ENCODE assay signal across 8 cellular contexts in the genomic region with DNA sequence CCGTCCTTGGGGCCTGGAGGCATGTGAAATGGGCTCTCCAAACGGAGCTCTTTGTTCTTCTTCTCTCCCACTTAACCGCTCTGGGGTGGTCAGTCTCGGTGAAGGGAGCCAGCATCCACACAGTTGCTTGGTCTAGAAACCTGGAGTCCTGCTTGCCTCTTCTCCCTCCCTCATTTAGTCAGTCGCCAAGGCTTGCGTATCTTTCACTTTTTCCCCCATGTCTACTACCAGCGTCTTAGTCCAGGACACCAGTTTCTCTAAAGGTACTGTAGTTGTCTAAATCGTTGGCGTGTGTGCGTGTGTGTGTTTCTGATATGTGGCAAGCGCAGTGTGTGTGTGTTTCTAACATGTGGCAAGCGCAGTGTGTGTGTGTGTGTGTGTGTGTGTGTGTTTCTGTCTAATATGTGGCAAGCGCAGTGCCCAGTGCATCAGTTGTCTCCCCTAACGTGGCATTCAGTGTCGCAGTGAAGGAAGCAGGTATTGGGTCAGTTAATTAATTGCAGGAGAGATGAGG. TPM values are rescaled to one million over a fixed set of nuclear protein-coding genes. Genes with fewer than 3 reads are reported as not detected.
DNase-seq lines count a peak whose midpoint lies in the region; ATAC-seq and TF ChIP-seq lines count a peak whose summit lies in the region.

No MANE protein-coding gene starts in this region.

- H3K9me2 ChIP-seq in Karpas-422 (replicated peaks; ENCODE audit: insufficient read depth, low read length) = no peaks in the 10 kb centered on the region

- TF ChIP-seq CTCF in brain microvascular endothelial cell (IDR thresholded peaks at IDR 0.05; ENCODE audit: low read depth, low read length, missing control alignments) (no peak), left lung (IDR thresholded peaks at IDR 0.05) (no peak), thoracic aorta (IDR thresholded peaks at IDR 0.05) (no peak)

- H3K79me2 ChIP-seq in Karpas-422 (ENCODE audit: low read length) = peaks cover 54% of the 10 kb centered on the region

- peak overlapping the region; percentile 78 for H3K4me3 ChIP-seq in Karpas-422 (ENCODE audit: low read length)
- H3K4me3 ChIP-seq in brain microvascular endothelial cell (ENCODE audit: low read depth, low read length) = peak overlapping the region; percentile 99
- peak overlapping the region; percentile 81 to 90 for H3K4me3 ChIP-seq in left lung
- peak overlapping the region; percentile 93 for H3K4me3 ChIP-seq in thoracic aorta

- H3K27ac ChIP-seq in Karpas-422 (ENCODE audit: low read length) = peak overlapping the region; percentile 60
- H3K27ac ChIP-seq in brain microvascular endothelial cell = peak overlapping the region; percentile 92
- peak overlapping the region; percentile 88 to 91 for H3K27ac ChIP-seq in left lung
- H3K27ac ChIP-seq in thoracic aorta = peak overlapping the region; percentile 84 to 85

- DNase-seq in COR-L47 (lab: John Stamatoyannopoulos, UW) (peak; percentile 2), Karpas-422 (peak; percentile 59), brain microvascular endothelial cell (no peak), left lung (no peak), thoracic aorta (ENCODE audit: low spot score) (no peak), GM19238 (ENCODE audit: insufficient read length, low spot score) (no peak)

- intact Hi-C loops in left lung (cut with DNase I) = no loop called here

- no peak overlapping the region; the same call in 1 of the 2 replicates for H2AFZ ChIP-seq in Karpas-422 (ENCODE audit: low read length)

- H3K9me3 ChIP-seq in Karpas-422 (ENCODE audit: low read length) (no peaks in the 10 kb centered on the region), left lung (no peaks in the 10 kb centered on the region), thoracic aorta (no peaks in the 10 kb centered on the region)

- H3K36me3 ChIP-seq in Karpas-422 (ENCODE audit: insufficient read depth, low read length) (peaks cover 12% of the 10 kb centered on the region; the same call in 1 of the 2 replicates), brain microvascular endothelial cell (replicated peaks) (peaks cover 7% of the 10 kb centered on the region), left lung (peaks cover 0 to 8% of the 10 kb centered on the region in 2 donors), thoracic aorta (peaks cover 2% of the 10 kb centered on the region)

- H3K27me3 ChIP-seq in Karpas-422 (ENCODE audit: low read length) = no peaks in the 10 kb centered on the region
- H3K27me3 ChIP-seq in brain microvascular endothelial cell (replicated peaks) = no peaks in the 10 kb centered on the region
- no peaks in the 10 kb centered on the region for H3K27me3 ChIP-seq in left lung
- no peaks in the 10 kb centered on the region for H3K27me3 ChIP-seq in thoracic aorta (replicated peaks; ENCODE audit: insufficient read depth)

- H4K20me1 ChIP-seq in Karpas-422 (ENCODE audit: insufficient read depth, low read depth, low read length) = peaks cover 20% of the 10 kb centered on the region; the same call in 1 of the 2 replicates

- H3K4me2 ChIP-seq in Karpas-422 (ENCODE audit: low read depth, low read length, poor library complexity, severe bottlenecking) = peak overlapping the region; percentile 88

- H3K4me1 ChIP-seq in Karpas-422 (ENCODE audit: low read length) = peaks cover 47% of the 10 kb centered on the region
- H3K4me1 ChIP-seq in left lung = peaks cover 25 to 48% of the 10 kb centered on the region in 2 donors
- peaks cover 40 to 44% of the 10 kb centered on the region in 2 donors for H3K4me1 ChIP-seq in thoracic aorta (ENCODE audit: control insufficient read depth in 1 of 2, low read depth in 2 of 2)

- peak overlapping the region; percentile 90 for H3K9ac ChIP-seq in Karpas-422 (ENCODE audit: low read length)

- in situ Hi-C loops in brain microvascular endothelial cell (cut with HindIII; ENCODE audit: low pct_ligation_motif_present, low sequenced_read_pairs) = no loop called here

- peak; percentile 13 for ATAC-seq in left lung
- ATAC-seq in thoracic aorta (ENCODE audit: insufficient number of reproducible peaks, low FRiP score, low read depth) = no peak
- no peak for ATAC-seq in GM18907 (IDR thresholded peaks at IDR 0.05; ENCODE audit: unreplicated experiment)
- ATAC-seq in HG02840 (IDR thresholded peaks at IDR 0.05; ENCODE audit: low FRiP score, unreplicated experiment) = no peak

RNA-seq across cellular contexts. Expression of a gene that starts 0.6 kb away (rescaled TPM):
- 113 and 165 TPM in 2 replicates for total RNA-seq in Karpas-422 (2014; rRNA removed; shearing (Covaris generic); ENCODE audit: low replicate concordance)
- total RNA-seq in left lung (10 to 100 TPM; 96.6 to 99.9 TPM), thoracic aorta (100 to 1,000 TPM; 109 to 153 TPM)

RNA-seq across cellular contexts. Expression of a gene that starts 22.9 kb away (rescaled TPM):
- 21.1 and 29.7 TPM in 2 replicates for total RNA-seq in Karpas-422 (2014; rRNA removed; shearing (Covaris generic); ENCODE audit: low replicate concordance)
- total RNA-seq in left lung = 10 to 100 TPM; 12.9 to 17.4 TPM
- 10 to 100 TPM in 1 of 2 donors, 1 to 10 TPM in 1; 7.7 to 10.9 TPM for total RNA-seq in thoracic aorta

Comparison
In these comparisons a context has a peak if more than half of its experiments do, and no peak if none do; other contexts are left out.
1. DNase-seq: peak in COR-L47 (single experiment) and Karpas-422 (single experiment); none in brain microvascular endothelial cell (single experiment), left lung (0 of 2), thoracic aorta (single experiment) and GM19238 (single experiment).
2. Peak in every context shown above with its lines, with median percentiles within 50 percentile points of each other: H3K27ac ChIP-seq and H3K4me3 ChIP-seq.